In genomic region chrX:9534686-9535085, GRCh38 we compare ENCODE assay signal across 13 cellular contexts.
DNase-seq lines count a peak whose midpoint lies in the region; ATAC-seq and TF ChIP-seq lines count a peak whose summit lies in the region.
"Had no signal": no experiment of that assay in that cellular context is flagged by ENCODE, and none has a peak within 500 bp of the region (broad histone marks: within the 10 kb centered on the region; RNA-seq: fewer than 3 reads in every experiment).

No MANE protein-coding gene starts in this region.

- peak overlapping the region; percentile 86 for H3K27ac ChIP-seq in brain microvascular endothelial cell
- H3K27ac ChIP-seq: left ventricle myocardium inferior, thoracic aorta had no signal

- DNase-seq in AG09319 (ENCODE audit: extremely low read depth, low read depth) (peak; percentile 36), HFFc6 (peak; percentile 11), brain microvascular endothelial cell (no peak), medulla oblongata (ENCODE audit: extremely low spot score) (peak; percentile 56), omental fat pad (ENCODE audit: low spot score) (no peak)
- DNase-seq in natural killer cell treated with Interleukin-12 subunit alpha and Interleukin-12 subunit beta and Interleukin-15 and Interleukin-18, amount 100 ng/mL, for 72 hours (ENCODE audit: low spot score): no peak
- DNase-seq in activated effector memory CD4-positive, alpha-beta T cell treated with anti-CD3 and anti-CD28 coated beads, Interleukin-2, amount 50 U/mL, for 16 hours: no peak
- DNase-seq: left ventricle myocardium inferior; NK-92 treated with Interleukin-12 subunit alpha and Interleukin-12 subunit beta, amount 100 ng/mL, for 24 hours; posterior cingulate gyrus; T-cell had no signal

- H3K4me3 ChIP-seq in brain microvascular endothelial cell (ENCODE audit: low read depth, low read length): no peak overlapping the region
- H3K4me3 ChIP-seq: left ventricle myocardium inferior, thoracic aorta had no signal

- H3K27me3 Mint-ChIP-seq in HFFc6 (ENCODE audit: insufficient read depth): no peaks in the 10 kb centered on the region
- no peaks in the 10 kb centered on the region for H3K27me3 Mint-ChIP-seq in natural killer cell treated with Interleukin-12 subunit alpha and Interleukin-12 subunit beta and Interleukin-15 and Interleukin-18, amount 100 ng/mL, for 72 hours
- H3K27me3 Mint-ChIP-seq: T-cell had no signal

- no peaks in the 10 kb centered on the region for H3K36me3 ChIP-seq in brain microvascular endothelial cell (replicated peaks)
- H3K36me3 ChIP-seq: left ventricle myocardium inferior, thoracic aorta had no signal

- no peak for ATAC-seq in natural killer cell treated with Interleukin-12 subunit alpha and Interleukin-12 subunit beta and Interleukin-15 and Interleukin-18, amount 100 ng/mL, for 72 hours
- no peak for ATAC-seq in omental fat pad (ENCODE audit: low FRiP score)
- no peak for ATAC-seq in HG03469 (IDR thresholded peaks at IDR 0.05; ENCODE audit: unreplicated experiment)

- peaks cover 66% of the 10 kb centered on the region for H3K4me1 Mint-ChIP-seq in HFFc6 (ENCODE audit: low read depth)
- H3K4me1 Mint-ChIP-seq in natural killer cell treated with Interleukin-12 subunit alpha and Interleukin-12 subunit beta and Interleukin-15 and Interleukin-18, amount 100 ng/mL, for 72 hours (ENCODE audit: low read depth in 2 of 2): peaks cover 31 to 52% of the 10 kb centered on the region in 2 donors

- H3K27me3 ChIP-seq in brain microvascular endothelial cell (replicated peaks): no peaks in the 10 kb centered on the region

- in situ Hi-C loops in brain microvascular endothelial cell (cut with HindIII; ENCODE audit: low pct_ligation_motif_present, low sequenced_read_pairs): no loop called here

- H3K9me3 Mint-ChIP-seq in HFFc6: no peaks in the 10 kb centered on the region
- peaks cover 3% of the 10 kb centered on the region for H3K9me3 Mint-ChIP-seq in natural killer cell treated with Interleukin-12 subunit alpha and Interleukin-12 subunit beta and Interleukin-15 and Interleukin-18, amount 100 ng/mL, for 72 hours
- H3K9me3 Mint-ChIP-seq: T-cell had no signal

- H3K4me3 Mint-ChIP-seq in HFFc6: 0 out of 2 replicates have a peak overlapping the region, but pooled peaks have one; percentile 8
- H3K4me3 Mint-ChIP-seq in natural killer cell treated with Interleukin-12 subunit alpha and Interleukin-12 subunit beta and Interleukin-15 and Interleukin-18, amount 100 ng/mL, for 72 hours: no peak overlapping the region

- H3K27ac Mint-ChIP-seq in HFFc6: peak overlapping the region; percentile 77
- H3K27ac Mint-ChIP-seq in natural killer cell treated with Interleukin-12 subunit alpha and Interleukin-12 subunit beta and Interleukin-15 and Interleukin-18, amount 100 ng/mL, for 72 hours: peak overlapping the region in 1 of 2 donors; percentile 7
- H3K27ac Mint-ChIP-seq: T-cell had no signal

- H3K36me3 Mint-ChIP-seq in HFFc6 (ENCODE audit: low read depth): peaks cover 6% of the 10 kb centered on the region
- peaks cover 6% of the 10 kb centered on the region for H3K36me3 Mint-ChIP-seq in natural killer cell treated with Interleukin-12 subunit alpha and Interleukin-12 subunit beta and Interleukin-15 and Interleukin-18, amount 100 ng/mL, for 72 hours

- TF ChIP-seq CTCF in AG09319 (IDR thresholded peaks at IDR 0.05; ENCODE audit: low read depth, low read length) (no peak), HFFc6 (IDR thresholded peaks at IDR 0.05) (no peak), brain microvascular endothelial cell (IDR thresholded peaks at IDR 0.05; ENCODE audit: low read depth, low read length, missing control alignments) (no peak), omental fat pad (IDR thresholded peaks at IDR 0.05) (no peak)

Comparison
In these comparisons a context has a peak if more than half of its experiments do, and no peak if none do; other contexts are left out.
1. DNase-seq: peak in AG09319 (single experiment), HFFc6 (single experiment) and medulla oblongata (single experiment); none in brain microvascular endothelial cell (single experiment), natural killer cell treated with Interleukin-12 subunit alpha and Interleukin-12 subunit beta and Interleukin-15 and Interleukin-18, amount 100 ng/mL, for 72 hours (single experiment), omental fat pad (single experiment) and activated effector memory CD4-positive, alpha-beta T cell treated with anti-CD3 and anti-CD28 coated beads, Interleukin-2, amount 50 U/mL, for 16 hours (single experiment).